ENCODE assay signal across 9 cellular contexts in the genomic region with DNA sequence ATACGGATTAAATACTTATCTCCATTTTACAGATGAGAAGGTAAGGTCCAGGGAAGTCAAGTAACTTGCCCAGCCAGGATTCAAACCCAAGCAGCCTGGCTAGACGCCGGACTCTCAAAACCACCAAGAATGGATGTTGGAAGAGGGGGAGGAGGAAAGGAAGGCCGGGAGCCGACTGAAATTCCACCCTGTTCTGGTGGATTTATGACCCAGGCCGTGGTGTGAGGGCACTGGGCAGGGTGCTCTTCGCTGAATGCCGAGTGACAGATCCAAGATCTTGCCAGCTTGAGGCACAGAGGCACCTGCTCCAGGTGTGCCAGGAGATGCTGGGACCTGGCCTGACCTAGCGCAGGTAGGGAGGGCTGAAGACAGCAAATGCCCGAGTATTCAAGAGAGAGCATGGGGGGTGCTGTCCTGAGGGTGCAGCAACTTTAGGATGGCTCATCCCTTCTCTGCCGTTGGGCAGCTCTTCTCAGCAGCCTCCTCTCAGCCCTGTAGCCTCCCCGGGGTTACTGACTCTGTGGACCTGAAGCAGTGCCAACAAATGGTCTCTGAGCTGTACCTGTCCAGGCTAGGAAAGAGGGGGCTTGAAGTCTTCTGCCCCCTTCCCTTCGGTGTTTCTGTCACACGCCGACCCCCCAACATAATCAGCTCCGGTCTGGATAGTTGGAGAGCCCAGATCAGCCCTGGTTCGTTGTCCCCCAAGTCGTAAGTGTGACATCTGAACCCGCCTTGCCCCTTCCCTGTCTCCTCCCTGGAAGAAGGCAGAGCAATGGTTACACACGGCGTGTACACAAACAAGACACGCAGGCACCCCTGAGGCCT. TPM values are rescaled to one million over a fixed set of nuclear protein-coding genes. Genes with fewer than 3 reads are reported as not detected.
DNase-seq lines count a peak whose midpoint lies in the region; ATAC-seq and TF ChIP-seq lines count a peak whose summit lies in the region.
"Had no signal": no experiment of that assay in that cellular context is flagged by ENCODE, and none has a peak within 500 bp of the region (broad histone marks: within the 10 kb centered on the region; RNA-seq: fewer than 3 reads in every experiment).

No MANE protein-coding gene starts in this region.

- H3K4me3 ChIP-seq in SK-N-SH (ENCODE audit: low read depth in 2 of 2, low read length in 1 of 2) (peak overlapping the region in 1 of 2 experiments; percentile 40; a peak in 2 of 4 replicates), adrenal gland (peak overlapping the region in 1 of 4 donors; percentile 68), left lung (peak overlapping the region in 1 of 2 donors; percentile 40), testis (peak overlapping the region; percentile 57 to 76)

- H3F3A ChIP-seq in SK-N-SH (replicated peaks; ENCODE audit: insufficient read depth) = peaks cover 4% of the 10 kb centered on the region

- no peak for TF ChIP-seq EP300 in SK-N-SH (IDR thresholded peaks at IDR 0.05; ENCODE audit: borderline replicate concordance in 1 of 2, low read depth in 1 of 2, low read length in 1 of 2)

- CTCF ChIA-PET in SK-N-SH (lab: Yijun Ruan, JAX) = interaction anchor here (1.0 to 8.2 kb wide), 4 partner anchors 19 to 42 kb away, joined by 3 to 64 read pairs (median 5); no protein-coding TSS in a partner anchor

- H3K9me3 ChIP-seq in SK-N-SH (no peaks in the 10 kb centered on the region), adrenal gland (replicated peaks in 1 of 3) (no peaks in the 10 kb centered on the region), left lung (no peaks in the 10 kb centered on the region), testis (no peaks in the 10 kb centered on the region)

- intact Hi-C loops in adrenal gland (cut with DNase I) (loop anchor here in 1 of 2 donors (5.0 kb wide), 1 partner anchor 40 kb away; no protein-coding TSS in a partner anchor), left lung (cut with DNase I) (no loop called here), testis (cut with DNase I; ENCODE audit: low total_unique reads) (no loop called here)

- TF ChIP-seq RAD21 in SK-N-SH (IDR thresholded peaks at IDR 0.05; ENCODE audit: low read length) = no peak

- ATAC-seq in SK-N-SH treated with all-trans-retinoic acid at 6 μM for 48 hours = no peak
- no peak for ATAC-seq in left lung
- no peak for ATAC-seq in GM19455 (IDR thresholded peaks at IDR 0.05; ENCODE audit: unreplicated experiment)
- no peak for ATAC-seq in GM19035 (IDR thresholded peaks at IDR 0.05; ENCODE audit: unreplicated experiment)

- H3K9me2 ChIP-seq in SK-N-SH = no peaks in the 10 kb centered on the region

- peaks cover 11 to 27% of the 10 kb centered on the region in 2 experiments; a peak in 1 of 4 replicates for H3K4me1 ChIP-seq in SK-N-SH (ENCODE audit: control insufficient read depth in 1 of 2, insufficient read depth in 2 of 2, low read depth in 1 of 2, low read length in 1 of 2)
- H3K4me1 ChIP-seq in adrenal gland (replicated peaks in 1 of 2) = peaks cover 14 to 20% of the 10 kb centered on the region in 2 donors
- peaks cover 15 to 22% of the 10 kb centered on the region in 2 donors for H3K4me1 ChIP-seq in left lung
- H3K4me1 ChIP-seq in testis = peaks cover 14% of the 10 kb centered on the region

- DNase-seq in SK-N-SH = peak; percentile 49
- DNase-seq in adrenal gland = peak in 2 of 7 donors; percentile 22 to 24
- DNase-seq in left lung = no peak
- peak; percentile 50 for DNase-seq in testis
- DNase-seq in epidermal melanocyte (ENCODE audit: insufficient read length, low spot score) = no peak
- DNase-seq: CD4-positive, CD25-positive, alpha-beta regulatory T cell had no signal

- no peaks in the 10 kb centered on the region for H3K36me3 ChIP-seq in SK-N-SH (replicated peaks in 1 of 2; ENCODE audit: control insufficient read depth in 1 of 2, insufficient read depth in 2 of 2, low read length in 1 of 2)
- no peaks in the 10 kb centered on the region for H3K36me3 ChIP-seq in adrenal gland (replicated peaks in 1 of 2)
- H3K36me3 ChIP-seq in left lung = no peaks in the 10 kb centered on the region
- no peaks in the 10 kb centered on the region for H3K36me3 ChIP-seq in testis (ENCODE audit: low read depth, missing control alignments)

- H3K27ac ChIP-seq in SK-N-SH (ENCODE audit: low read depth in 2 of 2, low read length in 1 of 2) (no peak overlapping the region), adrenal gland (peak overlapping the region in 3 of 5 donors; percentile 20 to 87 (median 59)), left lung (peak overlapping the region; percentile 53 to 61), testis (peak overlapping the region; percentile 73 to 83)

- H3K9ac ChIP-seq in SK-N-SH = no peak overlapping the region

- TF ChIP-seq CTCF in SK-N-SH (IDR thresholded peaks at IDR 0.05) (no peak), adrenal gland (IDR thresholded peaks at IDR 0.05) (no peak), left lung (IDR thresholded peaks at IDR 0.05) (no peak), testis (IDR thresholded peaks at IDR 0.05) (no peak)

- H2AFZ ChIP-seq in SK-N-SH (ENCODE audit: low read depth) = 0 out of 2 replicates have a peak overlapping the region, but pooled peaks have one; percentile 50

- no peaks in the 10 kb centered on the region for H4K20me1 ChIP-seq in SK-N-SH (ENCODE audit: insufficient read depth)

- H3K27me3 ChIP-seq in SK-N-SH (ENCODE audit: insufficient read depth) = no peaks in the 10 kb centered on the region
- no peaks in the 10 kb centered on the region for H3K27me3 ChIP-seq in adrenal gland
- H3K27me3 ChIP-seq in left lung = peaks cover 0 to 33% of the 10 kb centered on the region in 2 donors
- H3K27me3 ChIP-seq in testis = no peaks in the 10 kb centered on the region

- TF ChIP-seq POLR2A in adrenal gland (IDR thresholded peaks at IDR 0.05) (no peak), testis (IDR thresholded peaks at IDR 0.05) (no peak)

- H3K79me2 ChIP-seq in SK-N-SH (ENCODE audit: insufficient read depth) = no peaks in the 10 kb centered on the region

- POLR2A ChIA-PET in SK-N-SH (lab: Yijun Ruan, JAX) = interaction anchor here (1.4 kb wide), 1 partner anchor 42 kb away, joined by 10 read pairs; no protein-coding TSS in a partner anchor

- no peak overlapping the region for H3K4me2 ChIP-seq in SK-N-SH

- WGBS in SK-N-SH (ENCODE audit: low lambda C conversion rate) = 93% methylated on average over 20 of the region's 22 CpGs
- 68 to 75% (median 71%) methylated on average over 17 to 22 of the region's 22 CpGs for WGBS in adrenal gland, 4 donors
- WGBS in testis, 2 donors = 39% methylated on average over 16 to 22 of the region's 22 CpGs

TF ChIP-seq in SK-N-SH, 30 proteins besides CTCF, POLR2A, EP300 and RAD21:
- TF ChIP-seq MEF2A (IDR thresholded peaks at IDR 0.05; ENCODE audit: borderline replicate concordance, low read depth) = no peak
- TF ChIP-seq, protein P1, sequence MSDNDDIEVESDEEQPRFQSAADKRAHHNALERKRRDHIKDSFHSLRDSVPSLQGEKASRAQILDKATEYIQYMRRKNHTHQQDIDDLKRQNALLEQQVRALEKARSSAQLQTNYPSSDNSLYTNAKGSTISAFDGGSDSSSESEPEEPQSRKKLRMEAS (IDR thresholded peaks at IDR 0.05; ENCODE audit: low read depth) = no peak
- no peak for TF ChIP-seq ELF1 (IDR thresholded peaks at IDR 0.05)
- TF ChIP-seq TCF12 (IDR thresholded peaks at IDR 0.05) = no peak

TF ChIP-seq in SK-N-SH treated with all-trans-retinoic acid at 6 μM for 48 hours, 23 proteins besides CTCF, POLR2A, EP300 and RAD21:
- TF ChIP-seq TCF4 (CRISPR knock-in tag; IDR thresholded peaks at IDR 0.05; ENCODE audit: borderline replicate concordance) (no peak), BACH2 (CRISPR knock-in tag; IDR thresholded peaks at IDR 0.05; ENCODE audit: borderline replicate concordance) (no peak), PPARA (CRISPR knock-in tag; IDR thresholded peaks at IDR 0.05; ENCODE audit: borderline replicate concordance) (no peak), ESRRG (CRISPR knock-in tag; IDR thresholded peaks at IDR 0.05) (no peak), ZFP30 (CRISPR knock-in tag; IDR thresholded peaks at IDR 0.05) (no peak), ZFP3 (CRISPR knock-in tag; IDR thresholded peaks at IDR 0.05) (no peak), ZC3H10 (CRISPR knock-in tag; IDR thresholded peaks at IDR 0.05) (no peak), ZNF565 (CRISPR knock-in tag; conservative IDR thresholded peaks at IDR 0.05; ENCODE audit: low read depth) (no peak)
- TF ChIP-seq, protein P2, sequence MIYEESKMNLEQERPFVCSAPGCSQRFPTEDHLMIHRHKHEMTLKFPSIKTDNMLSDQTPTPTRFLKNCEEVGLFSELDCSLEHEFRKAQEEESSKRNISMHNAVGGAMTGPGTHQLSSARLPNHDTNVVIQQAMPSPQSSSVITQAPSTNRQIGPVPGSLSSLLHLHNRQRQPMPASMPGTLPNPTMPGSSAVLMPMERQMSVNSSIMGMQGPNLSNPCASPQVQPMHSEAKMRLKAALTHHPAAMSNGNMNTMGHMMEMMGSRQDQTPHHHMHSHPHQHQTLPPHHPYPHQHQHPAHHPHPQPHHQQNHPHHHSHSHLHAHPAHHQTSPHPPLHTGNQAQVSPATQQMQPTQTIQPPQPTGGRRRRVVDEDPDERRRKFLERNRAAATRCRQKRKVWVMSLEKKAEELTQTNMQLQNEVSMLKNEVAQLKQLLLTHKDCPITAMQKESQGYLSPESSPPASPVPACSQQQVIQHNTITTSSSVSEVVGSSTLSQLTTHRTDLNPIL (CRISPR knock-in tag; IDR thresholded peaks at IDR 0.05; ENCODE audit: low read depth) = no peak
- TF ChIP-seq, protein P3, sequence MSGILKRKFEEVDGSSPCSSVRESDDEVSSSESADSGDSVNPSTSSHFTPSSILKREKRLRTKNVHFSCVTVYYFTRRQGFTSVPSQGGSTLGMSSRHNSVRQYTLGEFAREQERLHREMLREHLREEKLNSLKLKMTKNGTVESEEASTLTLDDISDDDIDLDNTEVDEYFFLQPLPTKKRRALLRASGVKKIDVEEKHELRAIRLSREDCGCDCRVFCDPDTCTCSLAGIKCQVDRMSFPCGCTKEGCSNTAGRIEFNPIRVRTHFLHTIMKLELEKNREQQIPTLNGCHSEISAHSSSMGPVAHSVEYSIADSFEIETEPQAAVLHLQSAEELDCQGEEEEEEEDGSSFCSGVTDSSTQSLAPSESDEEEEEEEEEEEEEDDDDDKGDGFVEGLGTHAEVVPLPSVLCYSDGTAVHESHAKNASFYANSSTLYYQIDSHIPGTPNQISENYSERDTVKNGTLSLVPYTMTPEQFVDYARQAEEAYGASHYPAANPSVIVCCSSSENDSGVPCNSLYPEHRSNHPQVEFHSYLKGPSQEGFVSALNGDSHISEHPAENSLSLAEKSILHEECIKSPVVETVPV (CRISPR knock-in tag; IDR thresholded peaks at IDR 0.05) = no peak
TF ChIP-seq in SK-N-SH treated with all-trans-retinoic acid at 6 μM for 48 hours: peak in this region for 0.

RNA-seq across cellular contexts. Expression of a gene that starts 0.7 kb away (rescaled TPM):
- polyA plus RNA-seq in SK-N-SH (2012; rRNA removed) = 1.4 and 1.7 TPM in 2 replicates
- 0.76 and 1.4 TPM in 2 replicates for polyA plus RNA-seq in SK-N-SH (2012; cell fraction: cytosol; rRNA removed)
- polyA plus RNA-seq in SK-N-SH (2012; cell fraction: nucleus; rRNA removed) = 1.8 and 2.2 TPM in 2 replicates
- 10 to 100 TPM in 1 of 8 donors, 1 to 10 TPM in 7; 2.3 to 14.4 (median 5.1) TPM for total RNA-seq in adrenal gland
- polyA plus RNA-seq in adrenal gland = 1 to 10 TPM; 1.4 to 7.8 (median 2.3) TPM
- total RNA-seq in left lung = 1 to 10 TPM; 2.5 to 5.4 TPM
- total RNA-seq in testis = 10 to 100 TPM; 18.9 to 38.2 TPM
- 14.0 TPM for polyA plus RNA-seq in testis (ENCODE audit: insufficient read depth, low read depth, low replicate concordance)
- total RNA-seq: CD4-positive, CD25-positive, alpha-beta regulatory T cell had no signal

Comparison
In these comparisons a context has a peak if more than half of its experiments do, and no peak if none do; other contexts are left out.
1. DNase-seq: peak in SK-N-SH (single experiment) and testis (single experiment); none in left lung (0 of 2) and epidermal melanocyte (single experiment).
2. H3K27ac ChIP-seq: peak in adrenal gland (3 of 5), left lung (2 of 2) and testis (2 of 2); none in SK-N-SH (0 of 2).